1 cellular context compared by ENCODE assay signal in the genomic region with DNA sequence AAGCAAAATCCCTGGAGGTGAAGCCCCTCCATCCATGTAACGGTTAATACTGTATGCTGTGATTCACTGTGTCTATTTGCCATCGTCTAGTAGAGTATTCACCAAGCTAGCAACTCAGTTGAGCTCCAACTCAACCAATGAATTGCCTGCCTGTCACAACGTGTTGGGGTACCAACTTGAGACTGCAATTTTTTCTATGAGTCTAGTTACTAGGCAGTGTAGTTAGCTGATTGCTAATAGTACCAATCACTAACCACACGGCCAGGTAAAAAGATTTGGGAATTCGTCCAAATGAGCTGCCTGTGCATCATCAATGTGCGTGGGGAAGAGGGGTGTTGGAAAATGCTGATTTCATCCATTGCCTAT.
TF ChIP-seq lines count a peak whose summit lies in the region.

No MANE protein-coding gene starts in this region.

TF ChIP-seq in IMR-90, 13 proteins besides CTCF, POLR2A, EP300 and RAD21:
- TF ChIP-seq CHD1 (IDR thresholded peaks at IDR 0.05; ENCODE audit: low read depth, low read length) (no peak), MXI1 (IDR thresholded peaks at IDR 0.05; ENCODE audit: borderline replicate concordance, low read depth, low read length) (no peak), FOS (IDR thresholded peaks at IDR 0.05; ENCODE audit: low read depth, low read length) (no peak), SMC3 (IDR thresholded peaks at IDR 0.05; ENCODE audit: low read depth, low read length) (no peak), RFX5 (IDR thresholded peaks at IDR 0.05; ENCODE audit: low read depth, low read length) (no peak), NFE2L2 (IDR thresholded peaks at IDR 0.05; ENCODE audit: low read depth, low read length) (no peak), MAFK (IDR thresholded peaks at IDR 0.05; ENCODE audit: low read depth, low read length) (no peak), BHLHE40 (IDR thresholded peaks at IDR 0.05; ENCODE audit: low read depth, low read length) (no peak), RCOR1 (IDR thresholded peaks at IDR 0.05; ENCODE audit: insufficient replicate concordance, low read length) (no peak), MAZ (IDR thresholded peaks at IDR 0.05; ENCODE audit: borderline replicate concordance, low read depth, low read length) (no peak), CEBPB (IDR thresholded peaks at IDR 0.05; ENCODE audit: low read depth, low read length) (no peak)
- TF ChIP-seq, protein P1, sequence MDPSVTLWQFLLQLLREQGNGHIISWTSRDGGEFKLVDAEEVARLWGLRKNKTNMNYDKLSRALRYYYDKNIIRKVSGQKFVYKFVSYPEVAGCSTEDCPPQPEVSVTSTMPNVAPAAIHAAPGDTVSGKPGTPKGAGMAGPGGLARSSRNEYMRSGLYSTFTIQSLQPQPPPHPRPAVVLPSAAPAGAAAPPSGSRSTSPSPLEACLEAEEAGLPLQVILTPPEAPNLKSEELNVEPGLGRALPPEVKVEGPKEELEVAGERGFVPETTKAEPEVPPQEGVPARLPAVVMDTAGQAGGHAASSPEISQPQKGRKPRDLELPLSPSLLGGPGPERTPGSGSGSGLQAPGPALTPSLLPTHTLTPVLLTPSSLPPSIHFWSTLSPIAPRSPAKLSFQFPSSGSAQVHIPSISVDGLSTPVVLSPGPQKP (IDR thresholded peaks at IDR 0.05; ENCODE audit: borderline replicate concordance, low read depth, low read length) = no peak
- TF ChIP-seq, protein P2, sequence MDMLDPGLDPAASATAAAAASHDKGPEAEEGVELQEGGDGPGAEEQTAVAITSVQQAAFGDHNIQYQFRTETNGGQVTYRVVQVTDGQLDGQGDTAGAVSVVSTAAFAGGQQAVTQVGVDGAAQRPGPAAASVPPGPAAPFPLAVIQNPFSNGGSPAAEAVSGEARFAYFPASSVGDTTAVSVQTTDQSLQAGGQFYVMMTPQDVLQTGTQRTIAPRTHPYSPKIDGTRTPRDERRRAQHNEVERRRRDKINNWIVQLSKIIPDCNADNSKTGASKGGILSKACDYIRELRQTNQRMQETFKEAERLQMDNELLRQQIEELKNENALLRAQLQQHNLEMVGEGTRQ (IDR thresholded peaks at IDR 0.05; ENCODE audit: low read depth, low read length) = no peak
